ENCODE assay signal across 1 cellular context in the genomic region with DNA sequence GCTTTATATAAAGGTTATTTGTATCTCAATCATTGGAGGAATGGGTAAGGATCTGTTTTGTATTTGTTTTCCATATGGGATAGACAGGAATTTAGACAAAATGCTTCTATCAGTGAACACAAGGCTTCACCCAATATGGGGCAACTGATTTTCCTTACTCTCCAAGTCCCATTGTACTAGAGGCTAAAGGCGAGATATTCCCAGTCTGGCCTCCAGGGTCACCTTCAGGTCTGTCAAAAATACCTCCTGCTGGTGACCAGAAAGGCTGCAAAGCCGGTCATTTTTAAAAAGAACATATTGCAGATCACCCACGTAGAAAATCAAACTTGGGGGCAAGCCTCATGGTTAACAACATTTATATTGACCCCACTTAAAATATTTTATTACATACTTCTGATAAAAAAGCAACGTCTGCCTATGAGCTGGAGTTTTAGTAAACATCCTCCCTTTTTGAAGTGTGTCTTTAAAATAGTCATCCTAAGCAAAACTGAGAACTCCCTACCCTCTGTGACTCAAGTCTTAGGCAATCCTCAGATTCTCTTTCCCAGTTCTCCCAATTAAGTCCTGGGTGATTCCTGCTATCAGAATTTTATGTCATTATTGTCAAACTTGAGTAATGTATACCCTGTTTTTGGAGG.
TF ChIP-seq lines count a peak whose summit lies in the region.

No MANE protein-coding gene starts in this region.

TF ChIP-seq in WTC11, 78 proteins besides CTCF, POLR2A, EP300 and RAD21 (continued from another document):
- TF ChIP-seq, protein P1, sequence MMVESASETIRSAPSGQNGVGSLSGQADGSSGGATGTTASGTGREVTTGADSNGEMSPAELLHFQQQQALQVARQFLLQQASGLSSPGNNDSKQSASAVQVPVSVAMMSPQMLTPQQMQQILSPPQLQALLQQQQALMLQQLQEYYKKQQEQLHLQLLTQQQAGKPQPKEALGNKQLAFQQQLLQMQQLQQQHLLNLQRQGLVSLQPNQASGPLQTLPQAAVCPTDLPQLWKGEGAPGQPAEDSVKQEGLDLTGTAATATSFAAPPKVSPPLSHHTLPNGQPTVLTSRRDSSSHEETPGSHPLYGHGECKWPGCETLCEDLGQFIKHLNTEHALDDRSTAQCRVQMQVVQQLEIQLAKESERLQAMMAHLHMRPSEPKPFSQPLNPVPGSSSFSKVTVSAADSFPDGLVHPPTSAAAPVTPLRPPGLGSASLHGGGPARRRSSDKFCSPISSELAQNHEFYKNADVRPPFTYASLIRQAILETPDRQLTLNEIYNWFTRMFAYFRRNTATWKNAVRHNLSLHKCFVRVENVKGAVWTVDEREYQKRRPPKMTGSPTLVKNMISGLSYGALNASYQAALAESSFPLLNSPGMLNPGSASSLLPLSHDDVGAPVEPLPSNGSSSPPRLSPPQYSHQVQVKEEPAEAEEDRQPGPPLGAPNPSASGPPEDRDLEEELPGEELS (CRISPR knock-in tag; IDR thresholded peaks at IDR 0.05): no peak
